ENCODE assay signal across 15 cellular contexts in genomic region chr10:43206391-43207235, GRCh38.
DNase-seq lines count a peak whose midpoint lies in the region; ATAC-seq and TF ChIP-seq lines count a peak whose summit lies in the region.
"Had no signal": no experiment of that assay in that cellular context is flagged by ENCODE, and none has a peak within 500 bp of the region (broad histone marks: within the 10 kb centered on the region; RNA-seq: fewer than 3 reads in every experiment).

No MANE protein-coding gene starts in this region.

- no peak for TF ChIP-seq CTCF in mesothelial cell of epicardium (IDR thresholded peaks at IDR 0.05; ENCODE audit: unreplicated experiment)
- TF ChIP-seq CTCF in prostate gland (IDR thresholded peaks at IDR 0.05), result no peak
- TF ChIP-seq CTCF in GM10266 (IDR thresholded peaks at IDR 0.05; ENCODE audit: control insufficient read depth, insufficient read depth, low read depth, missing control alignments), result no peak

- ATAC-seq in central memory CD8-positive, alpha-beta T cell (replicated peaks; ENCODE audit: extremely low read depth, poor library complexity, severe bottlenecking), result no peak
- ATAC-seq in activated T-helper 17 cell treated with anti-CD3 and anti-CD28 coated beads, Interleukin-2, amount 50 U/mL, for 72 hours (replicated peaks), result no peak

- peaks cover 4% of the 10 kb centered on the region for H3K4me1 Mint-ChIP-seq in activated naive CD4-positive, alpha-beta T cell treated with anti-CD3 and anti-CD28 coated beads for 36 hours (ENCODE audit: low read depth)
- H3K4me1 Mint-ChIP-seq in central memory CD8-positive, alpha-beta T cell, result peaks cover 13% of the 10 kb centered on the region
- H3K4me1 Mint-ChIP-seq in mesothelial cell of epicardium, result no peaks in the 10 kb centered on the region
- H3K4me1 Mint-ChIP-seq in activated T-helper 17 cell treated with anti-CD3 and anti-CD28 coated beads, Interleukin-2, amount 50 U/mL, for 72 hours, result no peaks in the 10 kb centered on the region
- H3K4me1 Mint-ChIP-seq: nephron had no signal

- WGBS in prostate gland, result 89% methylated on average over 12 of the region's 13 CpGs

- DNase-seq in activated naive CD4-positive, alpha-beta T cell treated with anti-CD3 and anti-CD28 coated beads, Interleukin-2, amount 50 U/mL, for 16 hours, result peak; percentile 8
- no peak for DNase-seq in activated naive CD4-positive, alpha-beta T cell treated with anti-CD3 and anti-CD28 coated beads for 36 hours
- DNase-seq in central memory CD8-positive, alpha-beta T cell (ENCODE audit: low spot score in 2 of 2), result peak; percentile 7 to 8
- DNase-seq in mesothelial cell of epicardium (ENCODE audit: low spot score in 2 of 2, unreplicated experiment in 2 of 2) (peak; percentile 18 to 26), ureter (ENCODE audit: low spot score) (peak; percentile 35), prostate gland (ENCODE audit: low spot score) (no peak), GM10266 (ENCODE audit: extremely low spot score) (no peak)
- DNase-seq: DMS 273 treated with DMSO at 0.1 percent for 48 hours, Karpas-422, NCI-H1694, NCI-H748 treated with DMSO at 0.1 percent for 48 hours, SIG-M5 had no signal

- no peak overlapping the region for H3K4me3 ChIP-seq in prostate gland
- H3K4me3 ChIP-seq: thoracic aorta had no signal

- H3K27me3 Mint-ChIP-seq in activated naive CD4-positive, alpha-beta T cell treated with anti-CD3 and anti-CD28 coated beads for 36 hours (ENCODE audit: low read depth), result no peaks in the 10 kb centered on the region
- no peaks in the 10 kb centered on the region for H3K27me3 Mint-ChIP-seq in central memory CD8-positive, alpha-beta T cell
- H3K27me3 Mint-ChIP-seq in mesothelial cell of epicardium (ENCODE audit: low read depth), result no peaks in the 10 kb centered on the region
- H3K27me3 Mint-ChIP-seq in activated T-helper 17 cell treated with anti-CD3 and anti-CD28 coated beads, Interleukin-2, amount 50 U/mL, for 72 hours, result no peaks in the 10 kb centered on the region

- no peaks in the 10 kb centered on the region for H3K36me3 Mint-ChIP-seq in activated naive CD4-positive, alpha-beta T cell treated with anti-CD3 and anti-CD28 coated beads for 36 hours (ENCODE audit: low read depth)
- no peaks in the 10 kb centered on the region for H3K36me3 Mint-ChIP-seq in central memory CD8-positive, alpha-beta T cell (ENCODE audit: insufficient read depth)
- H3K36me3 Mint-ChIP-seq in mesothelial cell of epicardium, result no peaks in the 10 kb centered on the region
- H3K36me3 Mint-ChIP-seq in activated T-helper 17 cell treated with anti-CD3 and anti-CD28 coated beads, Interleukin-2, amount 50 U/mL, for 72 hours (ENCODE audit: low read depth), result no peaks in the 10 kb centered on the region

- no peak overlapping the region for H3K4me3 Mint-ChIP-seq in activated naive CD4-positive, alpha-beta T cell treated with anti-CD3 and anti-CD28 coated beads for 36 hours
- no peak overlapping the region for H3K4me3 Mint-ChIP-seq in central memory CD8-positive, alpha-beta T cell
- no peak overlapping the region for H3K4me3 Mint-ChIP-seq in mesothelial cell of epicardium
- no peak overlapping the region for H3K4me3 Mint-ChIP-seq in activated T-helper 17 cell treated with anti-CD3 and anti-CD28 coated beads, Interleukin-2, amount 50 U/mL, for 72 hours
- H3K4me3 Mint-ChIP-seq: nephron had no signal

- intact Hi-C loops in activated naive CD4-positive, alpha-beta T cell treated with anti-CD3 and anti-CD28 coated beads for 36 hours (cut with micrococcal nuclease), result loop anchor here (5.0 to 10.0 kb wide), 2 partner anchors 51 to 272 kb away; no protein-coding TSS in a partner anchor
- intact Hi-C loops in prostate gland (cut with DNase I), result no loop called here

- H3K36me3 ChIP-seq in prostate gland, result no peaks in the 10 kb centered on the region
- H3K36me3 ChIP-seq: thoracic aorta had no signal

- H3K9me3 ChIP-seq in prostate gland, result no peaks in the 10 kb centered on the region
- H3K9me3 ChIP-seq: thoracic aorta had no signal

- H3K27me3 ChIP-seq in prostate gland (replicated peaks; ENCODE audit: insufficient read depth), result no peaks in the 10 kb centered on the region

- H3K9me3 Mint-ChIP-seq in activated naive CD4-positive, alpha-beta T cell treated with anti-CD3 and anti-CD28 coated beads for 36 hours, result no peaks in the 10 kb centered on the region
- no peaks in the 10 kb centered on the region for H3K9me3 Mint-ChIP-seq in central memory CD8-positive, alpha-beta T cell
- no peaks in the 10 kb centered on the region for H3K9me3 Mint-ChIP-seq in mesothelial cell of epicardium
- H3K9me3 Mint-ChIP-seq in activated T-helper 17 cell treated with anti-CD3 and anti-CD28 coated beads, Interleukin-2, amount 50 U/mL, for 72 hours, result no peaks in the 10 kb centered on the region
- H3K9me3 Mint-ChIP-seq: nephron had no signal

- H3K27ac ChIP-seq in prostate gland, result no peak overlapping the region
- H3K27ac ChIP-seq: thoracic aorta had no signal

- no peak overlapping the region for H3K27ac Mint-ChIP-seq in activated naive CD4-positive, alpha-beta T cell treated with anti-CD3 and anti-CD28 coated beads for 36 hours
- peak overlapping the region; percentile 78 for H3K27ac Mint-ChIP-seq in central memory CD8-positive, alpha-beta T cell (ENCODE audit: low read depth)
- no peak overlapping the region for H3K27ac Mint-ChIP-seq in mesothelial cell of epicardium
- no peak overlapping the region for H3K27ac Mint-ChIP-seq in activated T-helper 17 cell treated with anti-CD3 and anti-CD28 coated beads, Interleukin-2, amount 50 U/mL, for 72 hours
- H3K27ac Mint-ChIP-seq: nephron had no signal

- TF ChIP-seq POLR2A in prostate gland (IDR thresholded peaks at IDR 0.05), result no peak

- CTCF ChIA-PET in activated naive CD4-positive, alpha-beta T cell treated with anti-CD3 and anti-CD28 coated beads for 36 hours (lab: Charles Lee), result interaction anchor here (1.5 to 3.2 kb wide), 2 partner anchors 8 to 43 kb away, joined by 5 to 11 read pairs; no protein-coding TSS in a partner anchor

- H3K4me1 ChIP-seq in prostate gland (replicated peaks), result no peaks in the 10 kb centered on the region

Comparison
In these comparisons a context has a peak if more than half of its experiments do, and no peak if none do; other contexts are left out.
1. DNase-seq: peak in activated naive CD4-positive, alpha-beta T cell treated with anti-CD3 and anti-CD28 coated beads, Interleukin-2, amount 50 U/mL, for 16 hours (single experiment), central memory CD8-positive, alpha-beta T cell (2 of 2), mesothelial cell of epicardium (2 of 2) and ureter (single experiment); none in activated naive CD4-positive, alpha-beta T cell treated with anti-CD3 and anti-CD28 coated beads for 36 hours (single experiment), prostate gland (single experiment) and GM10266 (single experiment).